ENCODE assay signal across 22 cellular contexts in genomic region chr3:159166899-159167586, GRCh38.
"Had no signal": no experiment of that assay in that cellular context is flagged by ENCODE, and none has a peak within 500 bp of the region (broad histone marks: within the 10 kb centered on the region; RNA-seq: fewer than 3 reads in every experiment).

No MANE protein-coding gene starts in this region.

- FAIRE-seq: kidney had no signal

- H3K27ac ChIP-seq: body of pancreas, cardiac muscle cell, foreskin keratinocyte, ovary, psoas muscle, right atrium auricular region, thyroid gland, upper lobe of right lung, WERI-Rb-1 had no signal

- H3K27ac Mint-ChIP-seq: activated CD8-positive, alpha-beta T cell treated with anti-CD3 and anti-CD28 coated beads, Interleukin-2, amount 10 ng/mL, durations not matched to agents 7 days and 5 days; activated naive CD8-positive, alpha-beta T cell treated with anti-CD3 and anti-CD28 coated beads, Interleukin-2, amount 50 U/mL, for 24 hours; activated T-helper 1 cell treated with anti-CD3 and anti-CD28 coated beads, Interleukin-12 subunit alpha, Interleukin-12 subunit beta, Interleukin-2, Interleukin-4 antibody, amounts not matched to agents 30 ng/mL and 10 ng/mL and 1 ng/mL, durations not matched to agents 14 hours and 24 hours and 36 hours; natural killer cell; T-helper 2 cell treated with Interferon-gamma antibody and Interleukin-4, amounts not matched to agents 5 μg/mL and 100 μg/mL, for 36 hours had no signal

- H3K4me3 Mint-ChIP-seq: activated CD8-positive, alpha-beta T cell treated with anti-CD3 and anti-CD28 coated beads, Interleukin-2, amount 10 ng/mL, durations not matched to agents 7 days and 5 days; activated naive CD8-positive, alpha-beta T cell treated with anti-CD3 and anti-CD28 coated beads, Interleukin-2, amount 50 U/mL, for 24 hours; activated T-helper 1 cell treated with anti-CD3 and anti-CD28 coated beads, Interleukin-12 subunit alpha, Interleukin-12 subunit beta, Interleukin-2, Interleukin-4 antibody, amounts not matched to agents 30 ng/mL and 10 ng/mL and 1 ng/mL, durations not matched to agents 14 hours and 24 hours and 36 hours; natural killer cell; T-helper 2 cell treated with Interferon-gamma antibody and Interleukin-4, amounts not matched to agents 5 μg/mL and 100 μg/mL, for 36 hours had no signal

- H3K9me3 ChIP-seq: body of pancreas, ovary, psoas muscle, right atrium auricular region, thyroid gland, upper lobe of right lung had no signal

- H3K4me1 Mint-ChIP-seq: activated naive CD8-positive, alpha-beta T cell treated with anti-CD3 and anti-CD28 coated beads, Interleukin-2, amount 50 U/mL, for 24 hours; natural killer cell had no signal

- H3K27me3 ChIP-seq: body of pancreas, cardiac muscle cell, foreskin keratinocyte, ovary, right atrium auricular region, thyroid gland, upper lobe of right lung had no signal

- H3K27me3 Mint-ChIP-seq: activated naive CD8-positive, alpha-beta T cell treated with anti-CD3 and anti-CD28 coated beads, Interleukin-2, amount 50 U/mL, for 24 hours had no signal

- H3K9me3 Mint-ChIP-seq: activated naive CD8-positive, alpha-beta T cell treated with anti-CD3 and anti-CD28 coated beads, Interleukin-2, amount 50 U/mL, for 24 hours; activated T-helper 1 cell treated with anti-CD3 and anti-CD28 coated beads, Interleukin-12 subunit alpha, Interleukin-12 subunit beta, Interleukin-2, Interleukin-4 antibody, amounts not matched to agents 30 ng/mL and 10 ng/mL and 1 ng/mL, durations not matched to agents 14 hours and 24 hours and 36 hours; T-helper 2 cell treated with Interferon-gamma antibody and Interleukin-4, amounts not matched to agents 5 μg/mL and 100 μg/mL, for 36 hours had no signal

- H3K36me3 ChIP-seq: cardiac muscle cell, ovary, right atrium auricular region, thyroid gland, upper lobe of right lung, WERI-Rb-1 had no signal

- ATAC-seq: activated CD8-positive, alpha-beta T cell treated with anti-CD3 and anti-CD28 coated beads, Interleukin-2, amount 10 ng/mL, durations not matched to agents 7 days and 5 days; activated naive CD8-positive, alpha-beta T cell treated with anti-CD3 and anti-CD28 coated beads, Interleukin-2, amount 50 U/mL, for 24 hours; body of pancreas; foreskin keratinocyte; natural killer cell; psoas muscle; upper lobe of right lung had no signal

- H3K36me3 Mint-ChIP-seq: natural killer cell had no signal

- DNase-seq: activated CD4-positive, alpha-beta T cell treated with anti-CD3 and anti-CD28 coated beads for 1 hour; activated CD4-positive, alpha-beta T cell treated with anti-CD3 and anti-CD28 coated beads, Interleukin-2, amount 50 U/mL, for 1 hour; activated CD8-positive, alpha-beta T cell treated with anti-CD3 and anti-CD28 coated beads, Interleukin-2, amount 10 ng/mL, durations not matched to agents 7 days and 5 days; activated gamma-delta T cell; activated naive CD4-positive, alpha-beta T cell treated with anti-CD3 and anti-CD28 coated beads, Interleukin-2, amount 50 U/mL, for 16 hours; activated naive CD8-positive, alpha-beta T cell treated with anti-CD3 and anti-CD28 coated beads, Interleukin-2, amount 50 U/mL, for 24 hours; anterior cingulate cortex; body of pancreas; foreskin keratinocyte; kidney; natural killer cell; ovary; psoas muscle; stimulated activated CD4-positive, alpha-beta T cell treated with anti-CD3 and anti-CD28 coated beads, Interleukin-4, amount 100 ng/mL, for 24 hours; stimulated activated naive CD4-positive, alpha-beta T cell treated with Interleukin-2 at 50 U/mL for 16 hours; thyroid gland; upper lobe of right lung; WERI-Rb-1 had no signal

- H3K4me1 ChIP-seq: body of pancreas, psoas muscle, right atrium auricular region, thyroid gland, upper lobe of right lung had no signal

- H3K4me3 ChIP-seq: body of pancreas, cardiac muscle cell, ovary, psoas muscle, right atrium auricular region, thyroid gland, upper lobe of right lung had no signal
